18 cellular contexts compared by ENCODE assay signal in the genomic region with DNA sequence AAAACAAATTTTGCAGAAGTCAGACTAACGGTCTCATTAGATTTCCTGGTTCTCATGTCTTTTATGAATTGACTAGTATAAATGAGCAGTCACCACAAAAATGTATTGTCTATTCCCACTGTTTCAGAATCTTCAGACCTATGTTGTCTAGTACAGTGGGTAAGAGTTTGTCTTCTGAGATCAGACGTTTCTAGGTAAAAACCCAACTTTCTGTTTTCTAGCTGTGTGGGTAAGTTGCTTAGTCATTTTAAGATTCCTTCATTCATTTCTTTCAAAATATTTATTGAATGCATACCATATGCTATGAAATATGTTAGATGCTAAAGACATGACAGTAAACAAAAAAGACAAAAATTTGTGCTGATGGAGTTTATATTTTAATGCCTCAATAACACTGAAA.
"Had no signal": no experiment of that assay in that cellular context is flagged by ENCODE, and none has a peak within 500 bp of the region (broad histone marks: within the 10 kb centered on the region; RNA-seq: fewer than 3 reads in every experiment).

No MANE protein-coding gene starts in this region.

- H3K9ac ChIP-seq: neural progenitor cell had no signal

- ATAC-seq: activated CD8-positive, alpha-beta T cell treated with anti-CD3 and anti-CD28 coated beads for 36 hours; esophagus mucosa; gastrocnemius medialis; WTC11 had no signal

- H3K36me3 ChIP-seq: gastrocnemius medialis, left ventricle myocardium inferior, neural progenitor cell, prostate gland, right atrium auricular region, tibial nerve had no signal

- H3K27ac ChIP-seq: gastrocnemius medialis, left ventricle myocardium inferior, neural progenitor cell, prostate gland, right atrium auricular region, tibial nerve had no signal

- H3K4me1 ChIP-seq: gastrocnemius medialis, left ventricle myocardium inferior, neural progenitor cell, prostate gland, right atrium auricular region had no signal

- DNase-seq: activated CD4-positive, alpha-beta T cell treated with anti-CD3 and anti-CD28 coated beads for 4 hours; activated CD8-positive, alpha-beta memory T cell treated with anti-CD3 and anti-CD28 coated beads, Interleukin-2, amount 50 U/mL, for 4 hours; activated CD8-positive, alpha-beta T cell treated with anti-CD3 and anti-CD28 coated beads for 36 hours; activated effector memory CD4-positive, alpha-beta T cell treated with anti-CD3 and anti-CD28 coated beads, Interleukin-2, amount 50 U/mL, for 16 hours; activated naive CD4-positive, alpha-beta T cell treated with anti-CD3 and anti-CD28 coated beads, Interleukin-2, amount 50 U/mL, for 16 hours; activated T-cell treated with anti-CD3 and anti-CD28 coated beads, Interleukin-2, amount 50 U/mL, for 48 hours; cerebellar nuclear complex; effector CD4-positive, alpha-beta T cell; gastrocnemius medialis; head of caudate nucleus; left ventricle myocardium inferior; stimulated activated CD4-positive, alpha-beta T cell treated with anti-CD3 and anti-CD28 coated beads, Interleukin-2, amount 100 ng/mL, for 24 hours had no signal

- H3K4me3 ChIP-seq: gastrocnemius medialis, left ventricle myocardium inferior, neural progenitor cell, prostate gland, right atrium auricular region, tibial nerve had no signal

- H2AFZ ChIP-seq: neural progenitor cell had no signal

- H3K9me3 ChIP-seq: gastrocnemius medialis, left ventricle myocardium inferior, prostate gland, right atrium auricular region, tibial nerve had no signal

- H3K27me3 ChIP-seq: gastrocnemius medialis, neural progenitor cell, right atrium auricular region, tibial nerve had no signal

- H3K4me2 ChIP-seq: neural progenitor cell had no signal
